Comparison of ENCODE assay signal across 13 cellular contexts in the genomic region with DNA sequence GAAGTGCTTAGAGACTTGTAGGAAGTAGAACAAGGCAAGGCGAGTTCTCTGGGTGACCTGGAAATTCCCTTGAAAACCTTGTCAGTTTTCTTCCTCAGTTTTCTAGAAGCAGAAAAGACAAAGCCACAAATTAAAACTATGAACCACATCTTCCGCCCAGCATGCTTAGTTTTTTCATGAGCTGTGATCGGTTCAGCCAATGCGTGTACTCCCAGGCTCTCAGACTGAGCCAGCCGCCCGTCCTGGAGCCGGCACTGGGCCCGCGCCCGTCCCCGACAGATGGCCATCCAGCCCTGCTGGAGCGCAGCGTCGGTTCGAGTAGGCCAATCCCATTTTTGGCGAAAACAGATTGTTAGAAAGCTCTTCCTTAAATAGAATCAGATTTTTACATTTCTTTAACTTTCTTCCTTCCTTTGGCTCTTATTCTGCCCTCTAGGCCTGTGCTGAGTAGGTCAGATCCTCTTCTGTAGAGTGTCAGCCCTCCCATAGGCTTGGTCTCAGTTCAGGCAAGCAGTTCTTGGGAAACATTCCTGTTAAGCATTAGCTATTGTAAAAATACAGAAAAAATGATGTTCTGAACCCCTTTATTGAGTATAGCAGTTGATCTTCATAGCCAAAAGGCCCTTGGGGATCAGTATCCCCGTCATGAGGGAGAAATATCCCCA.
A peak's percentile ranks its signal among the peaks of the same experiment; 100 is the strongest.
DNase-seq lines count a peak whose midpoint lies in the region; ATAC-seq lines count a peak whose summit lies in the region.
"Had no signal": no experiment of that assay in that cellular context is flagged by ENCODE, and none has a peak within 500 bp of the region (broad histone marks: within the 10 kb centered on the region; RNA-seq: fewer than 3 reads in every experiment).

No MANE protein-coding gene starts in this region.

- H3K36me3 Mint-ChIP-seq in immature natural killer cell = peaks cover 7 to 19% (median 14%) of the 10 kb centered on the region in 3 donors

- H3K27ac Mint-ChIP-seq in immature natural killer cell = peak overlapping the region; percentile 32 to 86 (median 64)

- H3K27me3 Mint-ChIP-seq in immature natural killer cell (ENCODE audit: low read depth in 3 of 3) = no peaks in the 10 kb centered on the region

- no peak for ATAC-seq in GM21737 (IDR thresholded peaks at IDR 0.05; ENCODE audit: unreplicated experiment)
- ATAC-seq: heart right ventricle had no signal

- H3K36me3 ChIP-seq in urinary bladder (ENCODE audit: insufficient read depth) = no peaks in the 10 kb centered on the region

- H3K27ac ChIP-seq in urinary bladder (ENCODE audit: low read depth) = peak overlapping the region; percentile 31
- H3K27ac ChIP-seq: SK-N-MC had no signal

- 93% methylated on average over 17 of the region's 17 CpGs for WGBS in urinary bladder

- H3K4me1 ChIP-seq in urinary bladder (ENCODE audit: insufficient read depth) = no peaks in the 10 kb centered on the region

- peak overlapping the region in 3 of 5 donors; percentile 45 to 85 (median 57) for H3K4me3 Mint-ChIP-seq in immature natural killer cell

- no peak overlapping the region for H3K4me3 ChIP-seq in urinary bladder (ENCODE audit: low read depth, low read length)
- H3K4me3 ChIP-seq: heart right ventricle, SK-N-MC had no signal

- peaks cover 70 to 92% of the 10 kb centered on the region in 2 donors for H3K4me1 Mint-ChIP-seq in immature natural killer cell

- no peaks in the 10 kb centered on the region for H3K9me3 Mint-ChIP-seq in immature natural killer cell

- DNase-seq in activated naive CD4-positive, alpha-beta T cell treated with Interleukin-2 at 50 U/mL for 16 hours = peak; percentile 54
- no peak for DNase-seq in activated naive CD4-positive, alpha-beta T cell (lab: John Stamatoyannopoulos, UW)
- DNase-seq in activated effector memory CD4-positive, alpha-beta T cell treated with Interleukin-2 at 50 U/mL for 16 hours = peak; percentile 21
- DNase-seq in immature natural killer cell = no peak
- DNase-seq in NCI-H2107 treated with DMSO at 0.1 percent for 48 hours (lab: John Stamatoyannopoulos, UW; ENCODE audit: unreplicated experiment) = no peak
- no peak for DNase-seq in HT-29 (ENCODE audit: low spot score)
- DNase-seq: GOT3, heart right ventricle, Kasumi-1, NCI-H69 had no signal

Comparison
In these comparisons a context has a peak if more than half of its experiments do, and no peak if none do; other contexts are left out.
1. DNase-seq: peak in activated naive CD4-positive, alpha-beta T cell treated with Interleukin-2 at 50 U/mL for 16 hours (single experiment) and activated effector memory CD4-positive, alpha-beta T cell treated with Interleukin-2 at 50 U/mL for 16 hours (single experiment); none in activated naive CD4-positive, alpha-beta T cell (0 of 4), immature natural killer cell (0 of 3), NCI-H2107 treated with DMSO at 0.1 percent for 48 hours (single experiment) and HT-29 (single experiment).